ENCODE assay signal across 7 cellular contexts in the genomic region with DNA sequence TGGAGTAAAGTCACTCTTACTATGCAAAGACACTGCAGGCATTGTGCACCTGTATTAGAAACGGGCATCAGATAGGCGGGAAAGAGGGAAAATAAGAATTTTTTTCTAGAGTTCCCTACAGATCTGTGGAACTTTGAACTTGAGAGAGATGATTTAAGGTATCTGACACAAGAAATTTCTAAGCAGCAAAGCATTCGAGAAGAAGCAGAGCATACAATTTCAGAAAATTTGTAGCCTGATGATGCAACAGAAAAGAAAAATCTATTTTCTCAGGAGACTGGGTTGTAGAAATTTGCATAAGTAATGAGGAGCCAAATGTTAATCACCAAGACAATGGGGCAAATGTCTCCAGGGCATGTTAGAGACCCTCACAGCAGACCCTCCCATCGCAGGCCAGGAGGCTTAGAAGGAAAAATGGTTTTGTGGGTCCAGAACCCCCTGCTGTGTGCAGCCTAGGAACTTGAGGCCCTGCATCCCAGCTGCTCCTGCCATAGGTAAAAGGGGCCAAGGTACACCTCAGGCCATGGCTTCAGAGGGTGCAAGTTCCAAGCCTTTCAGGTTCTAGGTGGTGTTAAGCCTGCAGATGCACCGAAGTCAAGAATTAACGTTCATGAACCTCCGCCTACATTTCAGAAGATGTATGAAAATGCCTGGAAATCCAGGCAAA.
DNase-seq lines count a peak whose midpoint lies in the region; ATAC-seq and TF ChIP-seq lines count a peak whose summit lies in the region.
"Not testable (repeated sequence)": the region's sequence is repeated elsewhere in the genome, so short reads cannot be mapped to it uniquely, and the experiment has no call there.

No MANE protein-coding gene starts in this region.

- not testable (repeated sequence) for TF ChIP-seq POLR2A in testis (IDR thresholded peaks at IDR 0.05)

- H3K4me1 Mint-ChIP-seq in activated CD8-positive, alpha-beta T cell treated with anti-CD3 and anti-CD28 coated beads, Interleukin-2, amount 10 ng/mL, durations not matched to agents 7 days and 5 days (ENCODE audit: low read depth); activated naive CD4-positive, alpha-beta T cell treated with anti-CD3 and anti-CD28 coated beads for 36 hours (ENCODE audit: low read depth); natural killer cell: not testable (repeated sequence)

- not testable (repeated sequence) for H3K27ac Mint-ChIP-seq in activated CD8-positive, alpha-beta T cell treated with anti-CD3 and anti-CD28 coated beads, Interleukin-2, amount 10 ng/mL, durations not matched to agents 7 days and 5 days; activated naive CD4-positive, alpha-beta T cell treated with anti-CD3 and anti-CD28 coated beads for 36 hours; natural killer cell

- H3K4me3 Mint-ChIP-seq in activated CD8-positive, alpha-beta T cell treated with anti-CD3 and anti-CD28 coated beads, Interleukin-2, amount 10 ng/mL, durations not matched to agents 7 days and 5 days; activated naive CD4-positive, alpha-beta T cell treated with anti-CD3 and anti-CD28 coated beads for 36 hours; natural killer cell: not testable (repeated sequence)

- H3K36me3 ChIP-seq in MG63; testis (ENCODE audit: low read depth, missing control alignments): not testable (repeated sequence)

- H3K36me3 Mint-ChIP-seq in activated CD8-positive, alpha-beta T cell treated with anti-CD3 and anti-CD28 coated beads, Interleukin-2, amount 10 ng/mL, durations not matched to agents 7 days and 5 days (ENCODE audit: low read depth); activated naive CD4-positive, alpha-beta T cell treated with anti-CD3 and anti-CD28 coated beads for 36 hours (ENCODE audit: low read depth); natural killer cell: not testable (repeated sequence)

- POLR2A ChIA-PET in activated CD8-positive, alpha-beta T cell treated with anti-CD3 and anti-CD28 coated beads, Interleukin-2, amount 10 ng/mL, durations not matched to agents 7 days and 5 days (lab: Charles Lee) = not testable (repeated sequence)

- H3K4me1 ChIP-seq in testis = not testable (repeated sequence)

- H3K27ac ChIP-seq in testis = not testable (repeated sequence)

- intact Hi-C loops in activated naive CD4-positive, alpha-beta T cell treated with anti-CD3 and anti-CD28 coated beads for 36 hours (cut with micrococcal nuclease); Right ventricle myocardium inferior (cut with DNase I); natural killer cell (cut with micrococcal nuclease); testis (cut with DNase I; ENCODE audit: low total_unique reads): not testable (repeated sequence)

- TF ChIP-seq CTCF in natural killer cell (IDR thresholded peaks at IDR 0.05); testis (IDR thresholded peaks at IDR 0.05): not testable (repeated sequence)

- DNase-seq in MG63 (peak; percentile 2), Right ventricle myocardium inferior (ENCODE audit: missing footprints) (peak; percentile 23), natural killer cell (peak; percentile 9), testis (peak; percentile 12)
- DNase-seq in activated CD4-positive, CD25-positive, alpha-beta regulatory T cell treated with anti-CD3 and anti-CD28 coated beads, Interleukin-2, amount 50 U/mL, for 72 hours = peak; percentile 20
- DNase-seq in activated CD8-positive, alpha-beta T cell treated with anti-CD3 and anti-CD28 coated beads, Interleukin-2, amount 10 ng/mL, durations not matched to agents 7 days and 5 days = peak; percentile 20
- DNase-seq in activated naive CD4-positive, alpha-beta T cell treated with anti-CD3 and anti-CD28 coated beads for 36 hours = peak; percentile 4

- CTCF ChIA-PET in activated CD8-positive, alpha-beta T cell treated with anti-CD3 and anti-CD28 coated beads, Interleukin-2, amount 10 ng/mL, durations not matched to agents 7 days and 5 days (lab: Charles Lee); activated naive CD4-positive, alpha-beta T cell treated with anti-CD3 and anti-CD28 coated beads for 36 hours (lab: Charles Lee): not testable (repeated sequence)

- not testable (repeated sequence) for H3K27me3 ChIP-seq in MG63, testis

- H3K4me3 ChIP-seq in MG63, testis: not testable (repeated sequence)

- H3K9me3 Mint-ChIP-seq in activated CD8-positive, alpha-beta T cell treated with anti-CD3 and anti-CD28 coated beads, Interleukin-2, amount 10 ng/mL, durations not matched to agents 7 days and 5 days (ENCODE audit: insufficient read depth); activated naive CD4-positive, alpha-beta T cell treated with anti-CD3 and anti-CD28 coated beads for 36 hours; natural killer cell: not testable (repeated sequence)

- 83 to 89% methylated on average over 3 to 7 of the region's 7 CpGs for WGBS in testis, 2 donors

- not testable (repeated sequence) for ATAC-seq in activated CD8-positive, alpha-beta T cell treated with anti-CD3 and anti-CD28 coated beads, Interleukin-2, amount 10 ng/mL, durations not matched to agents 7 days and 5 days; Right ventricle myocardium inferior; natural killer cell

- not testable (repeated sequence) for H3K27me3 Mint-ChIP-seq in activated CD8-positive, alpha-beta T cell treated with anti-CD3 and anti-CD28 coated beads, Interleukin-2, amount 10 ng/mL, durations not matched to agents 7 days and 5 days (ENCODE audit: low read depth); activated naive CD4-positive, alpha-beta T cell treated with anti-CD3 and anti-CD28 coated beads for 36 hours (ENCODE audit: low read depth); natural killer cell (ENCODE audit: low read depth in 2 of 2)

- not testable (repeated sequence) for H3K9me3 ChIP-seq in MG63, testis
